ENCODE assay signal across 8 cellular contexts in genomic region chr19:14005381-14006084, GRCh38. TPM values are rescaled to one million over a fixed set of nuclear protein-coding genes. Genes with fewer than 3 reads are reported as not detected.
A peak's percentile ranks its signal among the peaks of the same experiment; 100 is the strongest.
DNase-seq lines count a peak whose midpoint lies in the region; ATAC-seq and TF ChIP-seq lines count a peak whose summit lies in the region.

No MANE protein-coding gene starts in this region.

- H3K9me3 Mint-ChIP-seq in T-cell (no peaks in the 10 kb centered on the region), progenitor cell of endocrine pancreas (ENCODE audit: low read depth) (no peaks in the 10 kb centered on the region), type B pancreatic cell (no peaks in the 10 kb centered on the region)

- peak; percentile 29 for TF ChIP-seq POLR2A in NB4 (IDR thresholded peaks at IDR 0.05; ENCODE audit: extremely low read depth, insufficient read length)

- H3K27ac Mint-ChIP-seq in T-cell (peak overlapping the region; percentile 89 to 95), progenitor cell of endocrine pancreas (peak overlapping the region; percentile 96), type B pancreatic cell (peak overlapping the region; percentile 95)

- CTCF ChIA-PET in T-cell (lab: Charles Lee) = interaction anchor here in 1 of 2 donors (0.6 kb wide), 1 partner anchor 18 kb away, joined by 8 read pairs; no protein-coding TSS in a partner anchor

- H3K36me3 Mint-ChIP-seq in T-cell (no peaks in the 10 kb centered on the region), progenitor cell of endocrine pancreas (ENCODE audit: insufficient read depth) (peaks cover 3% of the 10 kb centered on the region), type B pancreatic cell (peaks cover 4% of the 10 kb centered on the region)

- intact Hi-C loops in left ventricle myocardium superior (cut with micrococcal nuclease) = no loop called here

- peak overlapping the region; percentile 82 to 92 (median 83) for H3K4me3 Mint-ChIP-seq in T-cell
- peak overlapping the region; percentile 94 for H3K4me3 Mint-ChIP-seq in progenitor cell of endocrine pancreas (ENCODE audit: low read depth)
- peak overlapping the region; percentile 95 for H3K4me3 Mint-ChIP-seq in type B pancreatic cell

- no peaks in the 10 kb centered on the region for H3K27me3 Mint-ChIP-seq in T-cell
- no peaks in the 10 kb centered on the region for H3K27me3 Mint-ChIP-seq in progenitor cell of endocrine pancreas
- peaks cover 4% of the 10 kb centered on the region for H3K27me3 Mint-ChIP-seq in type B pancreatic cell

- WGBS in adipose tissue, 3 donors = 5 to 8% (median 7%) methylated on average over 19 to 50 of the region's 50 CpGs

- peak overlapping the region; percentile 100 for H3K27ac ChIP-seq in adipose tissue (ENCODE audit: low read depth, low read length)

- H3K4me1 Mint-ChIP-seq in T-cell (peaks cover 45 to 61% (median 55%) of the 10 kb centered on the region in 3 donors), progenitor cell of endocrine pancreas (ENCODE audit: low read depth) (peaks cover 9% of the 10 kb centered on the region), type B pancreatic cell (ENCODE audit: unreplicated experiment) (peaks cover 18% of the 10 kb centered on the region)

- POLR2A ChIA-PET in T-cell (lab: Charles Lee) = interaction anchor here (0.6 to 3.0 kb wide), 8 partner anchors 13 to 165 kb away, joined by 3 to 14 read pairs (median 4); partner anchors contain the start of genes DCAF15 (in 2 of the 2), ASF1B (in 1 of the 2) and IL27RA (in 1 of the 2)

- TF ChIP-seq CTCF in NB4 (IDR thresholded peaks at IDR 0.05; ENCODE audit: low read depth, low read length) = no peak
- no peak for TF ChIP-seq CTCF in progenitor cell of endocrine pancreas (IDR thresholded peaks at IDR 0.05; ENCODE audit: unreplicated experiment)
- no peak for TF ChIP-seq CTCF in type B pancreatic cell (conservative IDR thresholded peaks at IDR 0.05)

- peak overlapping the region; percentile 70 for H3K4me3 ChIP-seq in NB4 (ENCODE audit: low read depth, low read length)

- DNase-seq in DMS153 treated with DMSO at 0.1 percent for 48 hours (lab: John Stamatoyannopoulos, UW; ENCODE audit: unreplicated experiment) (peak; percentile 37), H4 (ENCODE audit: low spot score) (peak; percentile 61), NB4 (ENCODE audit: low read depth) (peak; percentile 89), T-cell (peak; percentile 74 to 96 (median 88)), left ventricle myocardium superior (peak; percentile 94), progenitor cell of endocrine pancreas (ENCODE audit: low spot score, unreplicated experiment) (peak; percentile 86), type B pancreatic cell (ENCODE audit: extremely low spot score, unreplicated experiment) (peak; percentile 95)

- ATAC-seq in T-cell (replicated peaks in 1 of 4) (peak; percentile 47 to 57 (median 55)), left ventricle myocardium superior (peak; percentile 70)

RNA-seq across cellular contexts. Expression of gene RFX1, which starts 0.6 kb away (rescaled TPM):
- total RNA-seq in H4 (2014; rRNA removed; shearing (Covaris generic)) = 1.1 and 2.0 TPM in 2 replicates
- total RNA-seq in T-cell (10 to 100 TPM; 18.4 to 27.1 (median 23.1) TPM), left ventricle myocardium superior (15.7 TPM), progenitor cell of endocrine pancreas (26.5 and 30.6 TPM in 2 replicates), type B pancreatic cell (ENCODE audit: low replicate concordance) (19.3 and 21.8 TPM in 2 replicates)
- polyA plus RNA-seq in adipose tissue = 1 to 10 TPM; 4.4 to 5.8 (median 4.4) TPM

RNA-seq across cellular contexts. Expression of gene RLN3, which starts 22.4 kb away (rescaled TPM):
- not detected in 2 replicates for total RNA-seq in H4 (2014; rRNA removed; shearing (Covaris generic))
- total RNA-seq in T-cell (not detected), left ventricle myocardium superior (not detected), progenitor cell of endocrine pancreas (not detected in 2 replicates), type B pancreatic cell (ENCODE audit: low replicate concordance) (not detected in 2 replicates)
- polyA plus RNA-seq in adipose tissue = not detected

RNA-seq across cellular contexts. Expression of gene IL27RA, which starts 26.0 kb away (rescaled TPM):
- total RNA-seq in H4 (2014; rRNA removed; shearing (Covaris generic)) = 13.9 and 15.0 TPM in 2 replicates
- total RNA-seq in T-cell = 10 to 100 TPM; 44.2 to 82.4 (median 66.5) TPM
- 1 to 10 TPM; 2.7 to 8.5 (median 2.9) TPM for polyA plus RNA-seq in adipose tissue
- 5.4 TPM for total RNA-seq in left ventricle myocardium superior
- total RNA-seq in progenitor cell of endocrine pancreas = 3.4 and 3.7 TPM in 2 replicates
- 0.95 and 2.8 TPM in 2 replicates for total RNA-seq in type B pancreatic cell (ENCODE audit: low replicate concordance)

RNA-seq across cellular contexts. Expression of gene DCAF15, which starts 53.2 kb away (rescaled TPM):
- 13.8 and 14.2 TPM in 2 replicates for total RNA-seq in H4 (2014; rRNA removed; shearing (Covaris generic))
- total RNA-seq in T-cell (100 to 1,000 TPM in 3 of 5 donors, 10 to 100 TPM in 2; 67.3 to 118 (median 110) TPM), left ventricle myocardium superior (18.2 TPM), progenitor cell of endocrine pancreas (57.3 and 65.5 TPM in 2 replicates), type B pancreatic cell (ENCODE audit: low replicate concordance) (35.8 and 50.1 TPM in 2 replicates)
- polyA plus RNA-seq in adipose tissue = 10 to 100 TPM; 13.5 to 29.0 (median 16.2) TPM

RNA-seq across cellular contexts. Expression of gene PALM3, which starts 56.3 kb away (rescaled TPM):
- 1.4 and 2.0 TPM in 2 replicates for total RNA-seq in H4 (2014; rRNA removed; shearing (Covaris generic))
- total RNA-seq in T-cell = under 1 TPM in 2 of 5 donors, not detected in 3; 0.16 to 0.39 TPM
- polyA plus RNA-seq in adipose tissue = 1 to 10 TPM in 2 of 3 donors, under 1 TPM in 1; 0.45 to 9.9 (median 1.9) TPM
- not detected for total RNA-seq in left ventricle myocardium superior
- total RNA-seq in progenitor cell of endocrine pancreas = 5.7 and 7.7 TPM in 2 replicates
- 0.83 and 8.1 TPM in 2 replicates for total RNA-seq in type B pancreatic cell (ENCODE audit: low replicate concordance)

Comparison
In these comparisons a context has a peak if more than half of its experiments do, and no peak if none do; other contexts are left out.
1. Peak in every context shown above with its lines: DNase-seq, ATAC-seq, H3K4me3 ChIP-seq and H3K27ac ChIP-seq.
2. DNase-seq: peak in every context shown above with its lines; median percentile 95 in type B pancreatic cell; 94 in left ventricle myocardium superior; 89 in NB4; 88 in T-cell; 86 in progenitor cell of endocrine pancreas; 61 in H4; 37 in DMS153 treated with DMSO at 0.1 percent for 48 hours.